Comparison of ENCODE assay signal across 8 cellular contexts in the genomic region with DNA sequence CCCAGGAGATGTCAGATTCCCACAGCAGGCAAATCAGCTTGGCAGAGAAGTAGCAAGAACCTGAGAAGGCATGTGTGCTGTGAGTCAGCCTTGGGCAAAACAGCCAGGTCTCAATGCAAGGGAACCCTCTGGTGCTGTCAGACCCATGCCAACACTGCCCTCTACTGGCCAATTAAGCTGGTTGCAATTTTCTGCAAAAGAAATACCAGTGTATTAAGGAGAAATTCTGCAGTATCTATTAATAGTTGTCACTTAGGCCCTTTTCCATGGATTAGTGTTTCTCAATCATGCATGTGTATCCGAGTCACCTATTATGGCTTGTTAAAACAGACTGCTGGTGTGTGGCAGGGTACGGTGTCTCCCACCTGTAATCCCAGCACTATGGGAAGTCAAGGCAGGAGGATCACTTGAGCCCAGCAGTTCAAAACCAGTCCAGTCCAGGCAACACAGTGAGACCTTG. TPM values are rescaled to one million over a fixed set of nuclear protein-coding genes. Genes with fewer than 3 reads are reported as not detected.
A peak's percentile ranks its signal among the peaks of the same experiment; 100 is the strongest.
DNase-seq lines count a peak whose midpoint lies in the region; ATAC-seq and TF ChIP-seq lines count a peak whose summit lies in the region.

No MANE protein-coding gene starts in this region.

- H3K27me3 Mint-ChIP-seq in activated T-cell treated with anti-CD3 and anti-CD28 coated beads, Interleukin-2, amount 50 U/mL, for 72 hours (ENCODE audit: low read depth), result no peaks in the 10 kb centered on the region
- no peaks in the 10 kb centered on the region for H3K27me3 Mint-ChIP-seq in neural crest cell (ENCODE audit: low read depth)

- ATAC-seq in activated T-cell treated with anti-CD3 and anti-CD28 coated beads, Interleukin-2, amount 50 U/mL, for 72 hours (replicated peaks in 1 of 2), result peak; percentile 96
- peak; percentile 99 for ATAC-seq in stimulated activated naive CD8-positive, alpha-beta T cell treated with anti-CD3 and anti-CD28 coated beads, Interleukin-15, Interleukin-2, amounts not matched to agents 100 U/mL and 50 U/mL, for 24 hours
- no peak for ATAC-seq in HG02870 (IDR thresholded peaks at IDR 0.05; ENCODE audit: unreplicated experiment)

- H3K36me3 ChIP-seq in GM06990 (ENCODE audit: control insufficient read depth, insufficient read depth, low read length) (peaks cover 4% of the 10 kb centered on the region), Karpas-422 (ENCODE audit: insufficient read depth, low read length) (no peaks in the 10 kb centered on the region)

- H3K4me1 ChIP-seq in Karpas-422 (ENCODE audit: low read length), result peaks cover 35% of the 10 kb centered on the region

- H3K4me1 Mint-ChIP-seq in activated T-cell treated with anti-CD3 and anti-CD28 coated beads, Interleukin-2, amount 50 U/mL, for 72 hours (ENCODE audit: low read depth), result peaks cover 7% of the 10 kb centered on the region
- peaks cover 20% of the 10 kb centered on the region for H3K4me1 Mint-ChIP-seq in neural crest cell

- peaks cover 1 to 4% of the 10 kb centered on the region in 2 donors for H3K36me3 Mint-ChIP-seq in activated T-cell treated with anti-CD3 and anti-CD28 coated beads, Interleukin-2, amount 50 U/mL, for 72 hours (ENCODE audit: insufficient read depth in 2 of 2)
- H3K36me3 Mint-ChIP-seq in neural crest cell (ENCODE audit: low read depth), result peaks cover 7% of the 10 kb centered on the region

- TF ChIP-seq CTCF in GM06990 (IDR thresholded peaks at IDR 0.05; ENCODE audit: insufficient read depth, low read length, poor library complexity, severe bottlenecking), result peak; percentile 83
- TF ChIP-seq CTCF in neural crest cell (conservative IDR thresholded peaks at IDR 0.05), result peak; percentile 98

- peak overlapping the region; percentile 65 for H3K27ac Mint-ChIP-seq in activated T-cell treated with anti-CD3 and anti-CD28 coated beads, Interleukin-2, amount 50 U/mL, for 72 hours
- H3K27ac Mint-ChIP-seq in neural crest cell (ENCODE audit: unreplicated experiment), result no peak overlapping the region

- peak overlapping the region; percentile 27; the same call in 1 of the 2 replicates for H3K27ac ChIP-seq in Karpas-422 (ENCODE audit: low read length)

- no peak overlapping the region for H3K4me3 Mint-ChIP-seq in activated T-cell treated with anti-CD3 and anti-CD28 coated beads, Interleukin-2, amount 50 U/mL, for 72 hours
- no peak overlapping the region for H3K4me3 Mint-ChIP-seq in neural crest cell

- no peaks in the 10 kb centered on the region for H3K9me3 Mint-ChIP-seq in activated T-cell treated with anti-CD3 and anti-CD28 coated beads, Interleukin-2, amount 50 U/mL, for 72 hours
- no peaks in the 10 kb centered on the region for H3K9me3 Mint-ChIP-seq in neural crest cell

- H4K20me1 ChIP-seq in Karpas-422 (ENCODE audit: insufficient read depth, low read depth, low read length), result no peaks in the 10 kb centered on the region

- H3K79me2 ChIP-seq in Karpas-422 (ENCODE audit: low read length), result peaks cover 61% of the 10 kb centered on the region

- no peaks in the 10 kb centered on the region for H3K9me2 ChIP-seq in Karpas-422 (replicated peaks; ENCODE audit: insufficient read depth, low read length)

- no peak overlapping the region for H2AFZ ChIP-seq in Karpas-422 (ENCODE audit: low read length)

- H3K9me3 ChIP-seq in Karpas-422 (ENCODE audit: low read length), result no peaks in the 10 kb centered on the region

- H3K4me3 ChIP-seq in GM06990 (replicated peaks; ENCODE audit: low read depth, low read length) (no peak overlapping the region), Karpas-422 (ENCODE audit: low read length) (no peak overlapping the region)

- DNase-seq in GM06990 (ENCODE audit: extremely low read depth, insufficient read length), result peak; percentile 20
- peak; percentile 94 for DNase-seq in Karpas-422
- DNase-seq in RPMI8226, result peak; percentile 82
- peak; percentile 69 to 72 for DNase-seq in activated T-cell treated with anti-CD3 and anti-CD28 coated beads, Interleukin-2, amount 50 U/mL, for 72 hours
- peak; percentile 96 for DNase-seq in fibroblast of peridontal ligament (ENCODE audit: extremely low read depth)
- peak; percentile 63 for DNase-seq in neural crest cell (ENCODE audit: low read depth, low spot score)
- peak; percentile 71 for DNase-seq in stimulated activated naive CD8-positive, alpha-beta T cell treated with anti-CD3 and anti-CD28 coated beads, Interleukin-15, Interleukin-2, amounts not matched to agents 100 U/mL and 50 U/mL, for 24 hours

- H3K27me3 ChIP-seq in GM06990 (replicated peaks; ENCODE audit: control insufficient read depth, insufficient read depth, low read length) (no peaks in the 10 kb centered on the region), Karpas-422 (ENCODE audit: low read length) (no peaks in the 10 kb centered on the region)

- H3K9ac ChIP-seq in Karpas-422 (ENCODE audit: low read length), result peak overlapping the region; percentile 10; the same call in 1 of the 2 replicates

- H3K4me2 ChIP-seq in Karpas-422 (ENCODE audit: low read depth, low read length, poor library complexity, severe bottlenecking), result peak overlapping the region; percentile 45

RNA-seq across cellular contexts. Expression of a gene that starts 26.2 kb away (rescaled TPM):
- 45.6 and 47.4 TPM in 2 replicates for total RNA-seq in Karpas-422 (2014; rRNA removed; shearing (Covaris generic); ENCODE audit: low replicate concordance)
- 100 to 1,000 TPM; 135 to 149 TPM for total RNA-seq in activated T-cell treated with anti-CD3 and anti-CD28 coated beads, Interleukin-2, amount 50 U/mL, for 72 hours
- 141 and 150 TPM in 2 replicates for total RNA-seq in neural crest cell

Comparison
In these comparisons a context has a peak if more than half of its experiments do, and no peak if none do; other contexts are left out.
1. DNase-seq: peak in every context shown above with its lines; median percentile 96 in fibroblast of peridontal ligament; 94 in Karpas-422; 82 in RPMI8226; 71 in stimulated activated naive CD8-positive, alpha-beta T cell treated with anti-CD3 and anti-CD28 coated beads, Interleukin-15, Interleukin-2, amounts not matched to agents 100 U/mL and 50 U/mL, for 24 hours; 70 in activated T-cell treated with anti-CD3 and anti-CD28 coated beads, Interleukin-2, amount 50 U/mL, for 72 hours; 63 in neural crest cell; 20 in GM06990.